In genomic region chr11:123246749-123247497, GRCh38 we compare ENCODE assay signal across 8 cellular contexts. TPM values are rescaled to one million over a fixed set of nuclear protein-coding genes. Genes with fewer than 3 reads are reported as not detected.
A peak's percentile ranks its signal among the peaks of the same experiment; 100 is the strongest.
DNase-seq lines count a peak whose midpoint lies in the region; ATAC-seq and TF ChIP-seq lines count a peak whose summit lies in the region.

No MANE protein-coding gene starts in this region.

- CTCF ChIA-PET in AG04449 (lab: Yijun Ruan, JAX), result interaction anchor here (0.7 to 20.9 kb wide), 56 partner anchors 8 to 232 kb away, joined by 3 to 683 read pairs (median 8); partner anchors contain the start of gene CLMP
- CTCF ChIA-PET in activated CD4-positive, alpha-beta T cell treated with anti-CD3 and anti-CD28 coated beads, Interleukin-2, amount 10 ng/mL, durations not matched to agents 7 days and 5 days (lab: Charles Lee), result interaction anchor here (0.6 to 3.9 kb wide), 36 partner anchors 10 to 1561 kb away, joined by 3 to 36 read pairs (median 4); no protein-coding TSS in a partner anchor

- peaks cover 13% of the 10 kb centered on the region for H3K27me3 Mint-ChIP-seq in activated CD4-positive, alpha-beta T cell treated with anti-CD3 and anti-CD28 coated beads, Interleukin-2, amount 10 ng/mL, durations not matched to agents 7 days and 5 days

- no peaks in the 10 kb centered on the region for H3K36me3 Mint-ChIP-seq in activated CD4-positive, alpha-beta T cell treated with anti-CD3 and anti-CD28 coated beads, Interleukin-2, amount 10 ng/mL, durations not matched to agents 7 days and 5 days (ENCODE audit: low read depth)

- H3K4me3 ChIP-seq in AG04449 (ENCODE audit: low read depth, low read length), result no peak overlapping the region
- H3K4me3 ChIP-seq in lower leg skin (ENCODE audit: low read depth, poor library complexity, severe bottlenecking), result no peak overlapping the region

- H3K9me3 Mint-ChIP-seq in activated CD4-positive, alpha-beta T cell treated with anti-CD3 and anti-CD28 coated beads, Interleukin-2, amount 10 ng/mL, durations not matched to agents 7 days and 5 days, result no peaks in the 10 kb centered on the region

- ATAC-seq in GM18517 (IDR thresholded peaks at IDR 0.05; ENCODE audit: unreplicated experiment), result peak; percentile 55
- peak; percentile 85 for ATAC-seq in HG03103 (IDR thresholded peaks at IDR 0.05; ENCODE audit: low read depth, unreplicated experiment)

- H3K4me3 Mint-ChIP-seq in activated CD4-positive, alpha-beta T cell treated with anti-CD3 and anti-CD28 coated beads, Interleukin-2, amount 10 ng/mL, durations not matched to agents 7 days and 5 days, result no peak overlapping the region

- 16% methylated on average over 13 of the region's 13 CpGs for WGBS in lower leg skin, 2 donors

- peaks cover 12% of the 10 kb centered on the region for H3K4me1 Mint-ChIP-seq in activated CD4-positive, alpha-beta T cell treated with anti-CD3 and anti-CD28 coated beads, Interleukin-2, amount 10 ng/mL, durations not matched to agents 7 days and 5 days

- peak; percentile 91 for TF ChIP-seq CTCF in AG04449 (IDR thresholded peaks at IDR 0.05; ENCODE audit: insufficient read depth, low read length, missing control alignments)
- TF ChIP-seq CTCF in lower leg skin (IDR thresholded peaks at IDR 0.05), result peak in 1 of 3 donors; percentile 73

- DNase-seq in AG04449 (ENCODE audit: low read depth, low spot score) (no peak), NCI-H460 (ENCODE audit: extremely low read depth, low read depth) (peak; percentile 70), dedifferentiated amniotic fluid mesenchymal stem cell (ENCODE audit: extremely low spot score) (peak; percentile 77), lower leg skin (ENCODE audit: low spot score in 2 of 2) (peak; percentile 58 to 94)
- DNase-seq in activated CD4-positive, alpha-beta T cell treated with anti-CD3 and anti-CD28 coated beads, Interleukin-2, amount 10 ng/mL, durations not matched to agents 7 days and 5 days, result peak; percentile 89
- DNase-seq in stimulated activated CD4-positive, alpha-beta T cell treated with anti-CD3 and anti-CD28 coated beads, TNF-alpha, amount 100 ng/mL, for 4 hours (ENCODE audit: low read depth in 3 of 3), result peak; percentile 58 to 67 (median 64)

- intact Hi-C loops in lower leg skin (cut with DNase I; ENCODE audit: low total_unique reads), result loop anchor here (5.0 kb wide), 1 partner anchor 135 kb away; no protein-coding TSS in a partner anchor

- TF ChIP-seq POLR2A in lower leg skin (IDR thresholded peaks at IDR 0.05), result no peak

- no peak overlapping the region for H3K27ac Mint-ChIP-seq in activated CD4-positive, alpha-beta T cell treated with anti-CD3 and anti-CD28 coated beads, Interleukin-2, amount 10 ng/mL, durations not matched to agents 7 days and 5 days

- POLR2A ChIA-PET in AG04449 (lab: Yijun Ruan, JAX), result interaction anchor here (1.1 to 1.2 kb wide), 2 partner anchors 59 to 136 kb away, joined by 4 to 5 read pairs; no protein-coding TSS in a partner anchor
- POLR2A ChIA-PET in activated CD4-positive, alpha-beta T cell treated with anti-CD3 and anti-CD28 coated beads, Interleukin-2, amount 10 ng/mL, durations not matched to agents 7 days and 5 days (lab: Charles Lee), result interaction anchor here (0.8 kb wide), 1 partner anchor 190 kb away, joined by 3 read pairs; no protein-coding TSS in a partner anchor

RNA-seq across cellular contexts. Expression of gene CLMP, which starts 51.9 kb away (rescaled TPM):
- 9.4 and 10.5 TPM in 2 replicates for total RNA-seq in NCI-H460 (2014; rRNA removed; shearing (Covaris generic))
- polyA plus RNA-seq in NCI-H460 (2014; cell fraction: nucleus; rRNA removed), result 2.9 and 4.5 TPM in 2 replicates
- total RNA-seq in activated CD4-positive, alpha-beta T cell treated with anti-CD3 and anti-CD28 coated beads, Interleukin-2, amount 10 ng/mL, durations not matched to agents 7 days and 5 days, result under 1 TPM; 0.15 to 0.23 TPM
- total RNA-seq in lower leg skin, result 10 to 100 TPM in 3 of 4 donors, 1 to 10 TPM in 1; 7.6 to 27.0 (median 17.7) TPM
